Comparison of ENCODE assay signal across 8 cellular contexts in the genomic region with DNA sequence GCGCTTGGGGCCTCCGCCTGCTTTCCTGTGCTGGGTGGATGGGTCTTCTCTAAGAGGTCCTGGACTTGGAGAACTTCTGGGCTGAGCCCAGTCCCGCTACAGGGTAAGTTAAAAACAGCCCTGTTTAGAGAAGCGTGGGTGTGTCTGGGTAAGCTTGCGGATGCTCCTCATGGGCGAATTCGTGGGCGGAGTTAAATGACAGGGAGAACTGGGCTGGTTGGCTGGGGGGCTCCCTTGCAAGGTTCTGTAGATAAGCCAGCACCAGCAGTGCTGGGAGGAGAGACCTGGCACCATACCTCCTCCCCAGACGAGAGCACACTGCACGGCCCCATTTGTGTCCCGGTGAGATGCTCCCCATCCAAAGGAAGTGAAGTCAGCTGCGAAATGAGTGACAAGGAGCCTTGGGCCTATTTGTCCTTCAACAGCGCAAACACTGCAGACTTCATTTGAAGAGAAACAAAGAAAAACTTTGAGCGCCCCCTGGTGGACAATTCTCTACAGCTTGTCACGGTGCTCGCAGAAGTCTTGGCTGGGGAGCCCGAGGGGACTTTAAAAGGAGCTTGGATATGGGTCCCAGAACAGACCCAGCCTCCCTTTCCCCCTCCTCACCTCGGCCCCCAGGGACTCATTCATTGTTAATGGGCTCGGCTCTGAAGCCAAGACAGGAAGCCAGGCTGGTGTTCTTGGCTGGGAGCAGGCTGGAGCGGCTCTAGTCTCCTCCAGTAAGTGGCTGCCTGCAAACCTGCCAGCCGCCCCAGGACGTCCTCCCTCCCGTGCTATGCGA. TPM values are rescaled to one million over a fixed set of nuclear protein-coding genes. Genes with fewer than 3 reads are reported as not detected.
DNase-seq lines count a peak whose midpoint lies in the region; ATAC-seq, FAIRE-seq and TF ChIP-seq lines count a peak whose summit lies in the region.

No MANE protein-coding gene starts in this region.

- DNase-seq in DMS153 treated with DMSO at 0.1 percent for 48 hours (lab: John Stamatoyannopoulos, UW; ENCODE audit: unreplicated experiment): peak; percentile 80
- peak; percentile 53 for DNase-seq in NCI-H2196 treated with DMSO at 0.1 percent for 48 hours (lab: John Stamatoyannopoulos, UW; ENCODE audit: unreplicated experiment)
- peak; percentile 59 for DNase-seq in bronchial epithelial cell (ENCODE audit: low read depth)
- DNase-seq in stimulated activated CD4-positive, alpha-beta T cell treated with anti-CD3 and anti-CD28 coated beads, Interleukin-15, amount 100 ng/mL, for 24 hours: peak; percentile 92

- H3K4me3 ChIP-seq in WI38 (ENCODE audit: low read depth, low read length): no peak overlapping the region
- H3K4me3 ChIP-seq in bronchial epithelial cell (ENCODE audit: low read depth, low read length): no peak overlapping the region

- no peaks in the 10 kb centered on the region for H3K36me3 ChIP-seq in bronchial epithelial cell (ENCODE audit: control insufficient read depth, insufficient read depth, low read length)

- H3K27me3 ChIP-seq in bronchial epithelial cell (ENCODE audit: control insufficient read depth, insufficient read depth, low read length): no peaks in the 10 kb centered on the region

- FAIRE-seq in bronchial epithelial cell (lab: Jason Lieb, UNC): no peak
- FAIRE-seq in islet of Langerhans (lab: Jason Lieb, UNC): peak; percentile 95

- TF ChIP-seq CTCF in WI38 (IDR thresholded peaks at IDR 0.05; ENCODE audit: low read depth, low read length) (peak; percentile 63), bronchial epithelial cell (IDR thresholded peaks at IDR 0.05; ENCODE audit: insufficient read depth, low read length, severe bottlenecking) (peak; percentile 74)

- peak; percentile 49 for ATAC-seq in HG02763 (IDR thresholded peaks at IDR 0.05; ENCODE audit: unreplicated experiment)
- no peak for ATAC-seq in HG03108 (IDR thresholded peaks at IDR 0.05; ENCODE audit: unreplicated experiment)

RNA-seq across cellular contexts. Expression of gene TP53I11, which starts 39.5 kb away (rescaled TPM):
- 1.8 and 4.9 TPM in 2 replicates for total RNA-seq in bronchial epithelial cell
